In the genomic region with DNA sequence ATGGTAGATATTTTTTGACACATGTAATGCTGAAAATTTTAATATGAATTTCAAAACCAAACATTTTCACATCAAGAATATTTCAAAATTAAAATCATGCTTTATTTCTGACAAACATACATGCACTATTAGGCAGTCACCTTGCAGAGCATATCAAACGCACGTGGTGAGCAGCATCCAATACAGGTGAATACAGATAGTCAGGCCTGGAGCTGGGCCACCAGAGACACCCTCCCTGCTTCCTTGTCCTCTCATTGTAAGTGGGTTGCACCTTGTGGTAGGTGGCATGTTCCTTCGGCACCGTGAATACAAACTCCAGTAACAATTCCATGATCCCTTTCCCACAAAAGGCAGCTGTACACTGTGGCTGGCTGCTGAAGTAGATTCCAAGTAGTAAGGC, we compare ENCODE assay signal across 7 cellular contexts.
"Had no signal": no experiment of that assay in that cellular context is flagged by ENCODE, and none has a peak within 500 bp of the region (broad histone marks: within the 10 kb centered on the region; RNA-seq: fewer than 3 reads in every experiment).

No MANE protein-coding gene starts in this region.

- DNase-seq: activated CD4-positive, alpha-beta memory T cell treated with anti-CD3 and anti-CD28 coated beads for 36 hours; activated CD8-positive, alpha-beta memory T cell treated with anti-CD3 and anti-CD28 coated beads, Interleukin-2, amount 10 ng/mL, durations not matched to agents 7 days and 5 days; activated naive CD4-positive, alpha-beta T cell treated with anti-CD3 and anti-CD28 coated beads, Interleukin-2, amount 10 ng/mL, durations not matched to agents 7 days and 5 days; activated T-cell treated with anti-CD3 and anti-CD28 coated beads, Interleukin-2, amount 50 U/mL, for 1 hour; naive thymus-derived CD4-positive, alpha-beta T cell; pancreas; stimulated activated CD4-positive, alpha-beta T cell treated with anti-CD3 and anti-CD28 coated beads, Interleukin-1b, Interleukin-23, amount 100 ng/mL, for 48 hours had no signal

- H3K4me3 Mint-ChIP-seq: activated CD4-positive, alpha-beta memory T cell treated with anti-CD3 and anti-CD28 coated beads for 36 hours; activated CD8-positive, alpha-beta memory T cell treated with anti-CD3 and anti-CD28 coated beads, Interleukin-2, amount 10 ng/mL, durations not matched to agents 7 days and 5 days; activated naive CD4-positive, alpha-beta T cell treated with anti-CD3 and anti-CD28 coated beads, Interleukin-2, amount 10 ng/mL, durations not matched to agents 7 days and 5 days; naive thymus-derived CD4-positive, alpha-beta T cell had no signal

- H3K27me3 Mint-ChIP-seq: activated CD4-positive, alpha-beta memory T cell treated with anti-CD3 and anti-CD28 coated beads for 36 hours; activated CD8-positive, alpha-beta memory T cell treated with anti-CD3 and anti-CD28 coated beads, Interleukin-2, amount 10 ng/mL, durations not matched to agents 7 days and 5 days; activated naive CD4-positive, alpha-beta T cell treated with anti-CD3 and anti-CD28 coated beads, Interleukin-2, amount 10 ng/mL, durations not matched to agents 7 days and 5 days; naive thymus-derived CD4-positive, alpha-beta T cell had no signal

- H3K27ac Mint-ChIP-seq: activated CD4-positive, alpha-beta memory T cell treated with anti-CD3 and anti-CD28 coated beads for 36 hours; activated CD8-positive, alpha-beta memory T cell treated with anti-CD3 and anti-CD28 coated beads, Interleukin-2, amount 10 ng/mL, durations not matched to agents 7 days and 5 days; activated naive CD4-positive, alpha-beta T cell treated with anti-CD3 and anti-CD28 coated beads, Interleukin-2, amount 10 ng/mL, durations not matched to agents 7 days and 5 days; naive thymus-derived CD4-positive, alpha-beta T cell had no signal

- H3K9me3 Mint-ChIP-seq: activated CD4-positive, alpha-beta memory T cell treated with anti-CD3 and anti-CD28 coated beads for 36 hours; activated naive CD4-positive, alpha-beta T cell treated with anti-CD3 and anti-CD28 coated beads, Interleukin-2, amount 10 ng/mL, durations not matched to agents 7 days and 5 days; naive thymus-derived CD4-positive, alpha-beta T cell had no signal

- ATAC-seq: activated CD8-positive, alpha-beta memory T cell treated with anti-CD3 and anti-CD28 coated beads, Interleukin-2, amount 10 ng/mL, durations not matched to agents 7 days and 5 days; naive thymus-derived CD4-positive, alpha-beta T cell had no signal
